20 cellular contexts compared by ENCODE assay signal in genomic region chr3:154144825-154145465, GRCh38. TPM values are rescaled to one million over a fixed set of nuclear protein-coding genes. Genes with fewer than 3 reads are reported as not detected.
A peak's percentile ranks its signal among the peaks of the same experiment; 100 is the strongest.
DNase-seq lines count a peak whose midpoint lies in the region; ATAC-seq and TF ChIP-seq lines count a peak whose summit lies in the region.
"Had no signal": no experiment of that assay in that cellular context is flagged by ENCODE, and none has a peak within 500 bp of the region (broad histone marks: within the 10 kb centered on the region; RNA-seq: fewer than 3 reads in every experiment).

No MANE protein-coding gene starts in this region.

- H3K79me2 ChIP-seq in neural progenitor cell (ENCODE audit: low read depth): peaks cover 9% of the 10 kb centered on the region

- H2AFZ ChIP-seq in neural progenitor cell (replicated peaks): no peak overlapping the region

- peak overlapping the region; percentile 61 for H3K4me2 ChIP-seq in neural progenitor cell

- ATAC-seq in GM18907 (IDR thresholded peaks at IDR 0.05; ENCODE audit: unreplicated experiment): no peak

- H3F3A ChIP-seq in neural progenitor cell (ENCODE audit: low read depth): peaks cover 41% of the 10 kb centered on the region

- peaks cover 4% of the 10 kb centered on the region for H3K36me3 Mint-ChIP-seq in neural progenitor cell
- H3K36me3 Mint-ChIP-seq: CD4-positive, CD25-positive, alpha-beta regulatory T cell had no signal

- no peaks in the 10 kb centered on the region for H3K9me3 Mint-ChIP-seq in neural progenitor cell
- H3K9me3 Mint-ChIP-seq: CD4-positive, CD25-positive, alpha-beta regulatory T cell had no signal

- H3K27me3 Mint-ChIP-seq in neural progenitor cell (ENCODE audit: insufficient read depth, low read depth): no peaks in the 10 kb centered on the region

- DNase-seq in NCI-H1417 (lab: John Stamatoyannopoulos, UW) (peak in 2 of 3 experiments; percentile 43 to 54), NCI-H1417 treated with DMSO at 0.1 percent for 48 hours (lab: John Stamatoyannopoulos, UW) (no peak), astrocyte of the hippocampus (ENCODE audit: low read depth, low spot score) (peak; percentile 44), neural progenitor cell (ENCODE audit: low spot score) (no peak), SKM-1 (lab: John Stamatoyannopoulos, UW; ENCODE audit: unreplicated experiment) (no peak)
- DNase-seq in stimulated activated naive CD4-positive, alpha-beta T cell treated with Interleukin-2 at 50 U/mL for 16 hours (lab: John Stamatoyannopoulos, UW): no peak
- DNase-seq: AML-193; CD4-positive, CD25-positive, alpha-beta regulatory T cell; DND-41; GF-D8; KG1; MM.1S; NCI-H1105 treated with DMSO at 0.1 percent for 48 hours; NCI-H2029; NCI-H345; NCI-H82; SIG-M5 had no signal

- H3K9me3 ChIP-seq in HUES48 (ENCODE audit: control insufficient read depth, insufficient read depth, low read length): no peaks in the 10 kb centered on the region
- no peaks in the 10 kb centered on the region for H3K9me3 ChIP-seq in neural progenitor cell (ENCODE audit: low read depth)

- H3K27me3 ChIP-seq in HUES48 (ENCODE audit: control insufficient read depth, insufficient read depth, low read length) (no peaks in the 10 kb centered on the region), neural progenitor cell (no peaks in the 10 kb centered on the region)

- H3K4me3 Mint-ChIP-seq in neural progenitor cell: no peak overlapping the region
- H3K4me3 Mint-ChIP-seq: CD4-positive, CD25-positive, alpha-beta regulatory T cell had no signal

- H3K4me1 Mint-ChIP-seq in neural progenitor cell: peaks cover 31% of the 10 kb centered on the region
- H3K4me1 Mint-ChIP-seq: CD4-positive, CD25-positive, alpha-beta regulatory T cell had no signal

- no peak for TF ChIP-seq CTCF in neural progenitor cell (IDR thresholded peaks at IDR 0.05)

- H3K4me1 ChIP-seq in HUES48 (ENCODE audit: control insufficient read depth, insufficient read depth, low read length) (peaks cover 40% of the 10 kb centered on the region), neural progenitor cell (peaks cover 53% of the 10 kb centered on the region)

- H3K27ac ChIP-seq in HUES48 (ENCODE audit: low read depth, low read length): peak overlapping the region; percentile 1
- peak overlapping the region; percentile 80 for H3K27ac ChIP-seq in neural progenitor cell
- H3K27ac ChIP-seq: HL-60 had no signal

- no peaks in the 10 kb centered on the region for H4K20me1 ChIP-seq in neural progenitor cell (ENCODE audit: low read depth)

- H3K4me3 ChIP-seq in HUES48 (ENCODE audit: low read depth, low read length) (no peak overlapping the region), neural progenitor cell (no peak overlapping the region)

- no peak overlapping the region for H3K9ac ChIP-seq in HUES48 (ENCODE audit: low read depth, low read length)
- no peak overlapping the region for H3K9ac ChIP-seq in neural progenitor cell

- peak overlapping the region; percentile 3 for H3K27ac Mint-ChIP-seq in neural progenitor cell
- H3K27ac Mint-ChIP-seq: CD4-positive, CD25-positive, alpha-beta regulatory T cell had no signal

- H3K36me3 ChIP-seq in HUES48 (ENCODE audit: control insufficient read depth, insufficient read depth, low read length) (no peaks in the 10 kb centered on the region), neural progenitor cell (no peaks in the 10 kb centered on the region)

RNA-seq across cellular contexts. Expression of gene ARHGEF26, which starts 23.8 kb away (rescaled TPM):
- total RNA-seq in neural progenitor cell (ENCODE audit: low replicate concordance): 13.4 and 14.0 TPM in 2 replicates
- total RNA-seq: CD4-positive, CD25-positive, alpha-beta regulatory T cell had no signal

Comparison
In these comparisons a context has a peak if more than half of its experiments do, and no peak if none do; other contexts are left out.
1. DNase-seq: peak in NCI-H1417 (2 of 3) and astrocyte of the hippocampus (single experiment); none in NCI-H1417 treated with DMSO at 0.1 percent for 48 hours (single experiment), neural progenitor cell (single experiment), SKM-1 (single experiment) and stimulated activated naive CD4-positive, alpha-beta T cell treated with Interleukin-2 at 50 U/mL for 16 hours (single experiment).